In genomic region chr17:17691468-17692263, GRCh38 we compare ENCODE assay signal across 2 cellular contexts.
TF ChIP-seq lines count a peak whose summit lies in the region.

No MANE protein-coding gene starts in this region.

TF ChIP-seq in SK-N-SH, 30 proteins besides CTCF, POLR2A, EP300 and RAD21 (continued from another document):
- TF ChIP-seq REST (IDR thresholded peaks at IDR 0.05; ENCODE audit: low read depth, low read length) (no peak), RXRA (IDR thresholded peaks at IDR 0.05; ENCODE audit: borderline replicate concordance, low read depth) (no peak), FOXJ3 (CRISPR knock-in tag; IDR thresholded peaks at IDR 0.05) (no peak), ZBTB33 (IDR thresholded peaks at IDR 0.05; ENCODE audit: borderline replicate concordance, low read depth) (no peak), NRF1 (IDR thresholded peaks at IDR 0.05; ENCODE audit: low read depth, low read length) (no peak), USF1 (IDR thresholded peaks at IDR 0.05; ENCODE audit: borderline replicate concordance, low read depth) (no peak), RFX5 (IDR thresholded peaks at IDR 0.05; ENCODE audit: low read length) (no peak), FOXM1 (IDR thresholded peaks at IDR 0.05; ENCODE audit: low read depth) (no peak)

TF ChIP-seq in SK-N-SH treated with all-trans-retinoic acid at 6 μM for 48 hours, 23 proteins besides CTCF, POLR2A, EP300 and RAD21 (continued from another document):
- TF ChIP-seq POU6F1 (CRISPR knock-in tag; IDR thresholded peaks at IDR 0.05; ENCODE audit: borderline replicate concordance, low read depth), result no peak
- no peak for TF ChIP-seq ZNF8 (CRISPR knock-in tag; IDR thresholded peaks at IDR 0.05)
- TF ChIP-seq ZC3H10 (CRISPR knock-in tag; IDR thresholded peaks at IDR 0.05), result no peak
- no peak for TF ChIP-seq CREB5 (CRISPR knock-in tag; IDR thresholded peaks at IDR 0.05; ENCODE audit: low read depth)
- no peak for TF ChIP-seq BACH2 (CRISPR knock-in tag; IDR thresholded peaks at IDR 0.05; ENCODE audit: borderline replicate concordance)
- TF ChIP-seq ZNF70 (CRISPR knock-in tag; IDR thresholded peaks at IDR 0.05), result no peak
- no peak for TF ChIP-seq PPARA (CRISPR knock-in tag; IDR thresholded peaks at IDR 0.05; ENCODE audit: borderline replicate concordance)
- TF ChIP-seq GLIS3 (CRISPR knock-in tag; IDR thresholded peaks at IDR 0.05), result no peak
- TF ChIP-seq TCF4 (CRISPR knock-in tag; IDR thresholded peaks at IDR 0.05; ENCODE audit: borderline replicate concordance), result no peak
- TF ChIP-seq CSRNP3 (CRISPR knock-in tag; IDR thresholded peaks at IDR 0.05), result no peak
- TF ChIP-seq OSR1 (CRISPR knock-in tag; IDR thresholded peaks at IDR 0.05), result no peak
- no peak for TF ChIP-seq ARNTL (CRISPR knock-in tag; IDR thresholded peaks at IDR 0.05; ENCODE audit: borderline replicate concordance, low read depth)
- no peak for TF ChIP-seq SNAI2 (CRISPR knock-in tag; IDR thresholded peaks at IDR 0.05)
- TF ChIP-seq ZNF565 (CRISPR knock-in tag; conservative IDR thresholded peaks at IDR 0.05; ENCODE audit: low read depth), result no peak
- no peak for TF ChIP-seq ISL1 (CRISPR knock-in tag; IDR thresholded peaks at IDR 0.05)
- TF ChIP-seq CSDC2 (CRISPR knock-in tag; IDR thresholded peaks at IDR 0.05), result no peak
